ENCODE assay signal across 1 cellular context in genomic region chr22:40084246-40084645, GRCh38.
TF ChIP-seq lines count a peak whose summit lies in the region.

No MANE protein-coding gene starts in this region.

TF ChIP-seq in K562, 482 proteins besides CTCF, POLR2A, EP300 and RAD21 (continued from another document):
- TF ChIP-seq, protein P1, sequence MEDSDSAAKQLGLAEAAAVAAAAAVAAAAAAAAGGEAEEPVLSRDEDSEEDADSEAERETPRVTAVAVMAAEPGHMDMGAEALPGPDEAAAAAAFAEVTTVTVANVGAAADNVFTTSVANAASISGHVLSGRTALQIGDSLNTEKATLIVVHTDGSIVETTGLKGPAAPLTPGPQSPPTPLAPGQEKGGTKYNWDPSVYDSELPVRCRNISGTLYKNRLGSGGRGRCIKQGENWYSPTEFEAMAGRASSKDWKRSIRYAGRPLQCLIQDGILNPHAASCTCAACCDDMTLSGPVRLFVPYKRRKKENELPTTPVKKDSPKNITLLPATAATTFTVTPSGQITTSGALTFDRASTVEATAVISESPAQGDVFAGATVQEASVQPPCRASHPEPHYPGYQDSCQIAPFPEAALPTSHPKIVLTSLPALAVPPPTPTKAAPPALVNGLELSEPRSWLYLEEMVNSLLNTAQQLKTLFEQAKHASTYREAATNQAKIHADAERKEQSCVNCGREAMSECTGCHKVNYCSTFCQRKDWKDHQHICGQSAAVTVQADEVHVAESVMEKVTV (CRISPR knock-in tag; IDR thresholded peaks at IDR 0.05), result no peak
- TF ChIP-seq HMBOX1 (IDR thresholded peaks at IDR 0.05), result peak; percentile 79
- TF ChIP-seq PHTF2 (CRISPR knock-in tag; IDR thresholded peaks at IDR 0.05), result no peak
